Comparison of ENCODE assay signal across 24 cellular contexts in genomic region chr21:29267666-29268065, GRCh38.
"Had no signal": no experiment of that assay in that cellular context is flagged by ENCODE, and none has a peak within 500 bp of the region (broad histone marks: within the 10 kb centered on the region; RNA-seq: fewer than 3 reads in every experiment).

No MANE protein-coding gene starts in this region.

- H3K27me3 Mint-ChIP-seq: activated CD8-positive, alpha-beta T cell treated with anti-CD3 and anti-CD28 coated beads for 36 hours; activated naive CD4-positive, alpha-beta T cell treated with anti-CD3 and anti-CD28 coated beads, Interleukin-2, amount 10 ng/mL, durations not matched to agents 7 days and 5 days; activated naive CD8-positive, alpha-beta T cell treated with anti-CD3 and anti-CD28 coated beads for 36 hours; T-cell had no signal

- H3K4me3 Mint-ChIP-seq: activated CD8-positive, alpha-beta T cell treated with anti-CD3 and anti-CD28 coated beads for 36 hours; activated naive CD4-positive, alpha-beta T cell treated with anti-CD3 and anti-CD28 coated beads, Interleukin-2, amount 10 ng/mL, durations not matched to agents 7 days and 5 days; activated naive CD8-positive, alpha-beta T cell treated with anti-CD3 and anti-CD28 coated beads for 36 hours; activated T-cell treated with anti-CD3 and anti-CD28 coated beads, Interleukin-2, amount 50 U/mL, for 72 hours; T-cell had no signal

- H3K36me3 Mint-ChIP-seq: activated naive CD4-positive, alpha-beta T cell treated with anti-CD3 and anti-CD28 coated beads, Interleukin-2, amount 10 ng/mL, durations not matched to agents 7 days and 5 days; activated naive CD8-positive, alpha-beta T cell treated with anti-CD3 and anti-CD28 coated beads for 36 hours; T-cell had no signal

- DNase-seq: activated CD4-positive, alpha-beta T cell treated with anti-CD3 and anti-CD28 coated beads, Interleukin-2, amount 50 U/mL, for 1 hour; activated CD4-positive, CD25-positive, alpha-beta regulatory T cell; activated CD8-positive, alpha-beta memory T cell treated with anti-CD3 and anti-CD28 coated beads, Interleukin-2, amount 50 U/mL, for 4 hours; activated CD8-positive, alpha-beta T cell treated with anti-CD3 and anti-CD28 coated beads for 36 hours; activated gamma-delta T cell treated with Interleukin-2 at 50 U/mL for 16 hours; activated naive CD4-positive, alpha-beta T cell treated with anti-CD3 and anti-CD28 coated beads, Interleukin-2, amount 10 ng/mL, durations not matched to agents 7 days and 5 days; activated naive CD8-positive, alpha-beta T cell treated with anti-CD3 and anti-CD28 coated beads for 36 hours; activated T-cell treated with anti-CD3 and anti-CD28 coated beads, Interleukin-2, amount 50 U/mL, for 72 hours; brain microvascular endothelial cell; Karpas-422; NCI-H1048; NCI-H146; NCI-H187 treated with DMSO at 0.1 percent for 48 hours; NCI-H2081 treated with DMSO at 0.1 percent for 48 hours; NCI-H2227 treated with DMSO at 0.1 percent for 48 hours; NCI-H446 treated with DMSO at 0.1 percent for 48 hours; NCI-H524 treated with DMSO at 0.1 percent for 48 hours; T-cell had no signal

- ATAC-seq: activated CD8-positive, alpha-beta T cell treated with anti-CD3 and anti-CD28 coated beads for 36 hours; activated T-cell treated with anti-CD3 and anti-CD28 coated beads, Interleukin-2, amount 50 U/mL, for 72 hours; Right ventricle myocardium inferior; T-cell had no signal

- H3K9me3 Mint-ChIP-seq: activated T-helper 2 cell treated with anti-CD3 and anti-CD28 coated beads, Interferon-gamma antibody, Interleukin-2, Interleukin-4, amounts not matched to agents 10 μg/mL and 5 μg/mL and 100 μg/mL, durations not matched to agents 14 hours and 24 hours and 36 hours; T-cell had no signal

- H3K4me1 Mint-ChIP-seq: T-cell had no signal

- H3K27ac ChIP-seq: brain microvascular endothelial cell, cardiac muscle cell, SK-N-MC, VCaP had no signal

- H3K27ac Mint-ChIP-seq: activated CD8-positive, alpha-beta T cell treated with anti-CD3 and anti-CD28 coated beads for 36 hours; activated naive CD4-positive, alpha-beta T cell treated with anti-CD3 and anti-CD28 coated beads, Interleukin-2, amount 10 ng/mL, durations not matched to agents 7 days and 5 days; activated naive CD8-positive, alpha-beta T cell treated with anti-CD3 and anti-CD28 coated beads for 36 hours; activated T-cell treated with anti-CD3 and anti-CD28 coated beads, Interleukin-2, amount 50 U/mL, for 72 hours; activated T-helper 2 cell treated with anti-CD3 and anti-CD28 coated beads, Interferon-gamma antibody, Interleukin-2, Interleukin-4, amounts not matched to agents 10 μg/mL and 5 μg/mL and 100 μg/mL, durations not matched to agents 14 hours and 24 hours and 36 hours; T-cell had no signal

- H3K4me3 ChIP-seq: cardiac muscle cell, K562, SK-N-MC had no signal

- H3K36me3 ChIP-seq: brain microvascular endothelial cell, cardiac muscle cell had no signal

- H3K27me3 ChIP-seq: brain microvascular endothelial cell, cardiac muscle cell had no signal
